Comparison of ENCODE assay signal across 14 cellular contexts in genomic region chr9:101724271-101724670, GRCh38. TPM values are rescaled to one million over a fixed set of nuclear protein-coding genes. Genes with fewer than 3 reads are reported as not detected.
"Had no signal": no experiment of that assay in that cellular context is flagged by ENCODE, and none has a peak within 500 bp of the region (broad histone marks: within the 10 kb centered on the region; RNA-seq: fewer than 3 reads in every experiment).

No MANE protein-coding gene starts in this region.

RNA-seq across cellular contexts. Expression of gene GRIN3A, which starts 14.2 kb away (rescaled TPM):
- total RNA-seq: activated naive CD4-positive, alpha-beta T cell treated with anti-CD3 and anti-CD28 coated beads for 36 hours; activated naive CD8-positive, alpha-beta T cell treated with anti-CD3 and anti-CD28 coated beads for 36 hours; activated naive CD8-positive, alpha-beta T cell treated with anti-CD3 and anti-CD28 coated beads, Interleukin-2, amount 10 ng/mL, durations not matched to agents 7 days and 5 days; activated T-cell treated with anti-CD3 and anti-CD28 coated beads, Interleukin-2, amount 50 U/mL, for 4 hours; activated T-cell treated with anti-CD3 and anti-CD28 coated beads, Interleukin-2, amount 50 U/mL, for 72 hours; activated T-helper 1 cell treated with anti-CD3 and anti-CD28 coated beads, Interleukin-12 subunit alpha, Interleukin-12 subunit beta, Interleukin-2, Interleukin-4 antibody, amounts not matched to agents 30 ng/mL and 10 ng/mL and 1 ng/mL, durations not matched to agents 14 hours and 24 hours and 36 hours; activated T-helper 17 cell treated with anti-CD3 and anti-CD28 coated beads, Interleukin-2, amount 50 U/mL, for 72 hours; activated T-helper 2 cell treated with anti-CD3 and anti-CD28 coated beads, Interferon-gamma antibody, Interleukin-2, Interleukin-4, amounts not matched to agents 10 μg/mL and 5 μg/mL and 100 μg/mL, durations not matched to agents 14 hours and 24 hours and 36 hours; ascending aorta; astrocyte; bronchial epithelial cell; cardiac muscle cell; chondrocyte had no signal
- polyA plus RNA-seq: aorta, cardiac muscle cell had no signal
